ENCODE assay signal across 14 cellular contexts in the genomic region with DNA sequence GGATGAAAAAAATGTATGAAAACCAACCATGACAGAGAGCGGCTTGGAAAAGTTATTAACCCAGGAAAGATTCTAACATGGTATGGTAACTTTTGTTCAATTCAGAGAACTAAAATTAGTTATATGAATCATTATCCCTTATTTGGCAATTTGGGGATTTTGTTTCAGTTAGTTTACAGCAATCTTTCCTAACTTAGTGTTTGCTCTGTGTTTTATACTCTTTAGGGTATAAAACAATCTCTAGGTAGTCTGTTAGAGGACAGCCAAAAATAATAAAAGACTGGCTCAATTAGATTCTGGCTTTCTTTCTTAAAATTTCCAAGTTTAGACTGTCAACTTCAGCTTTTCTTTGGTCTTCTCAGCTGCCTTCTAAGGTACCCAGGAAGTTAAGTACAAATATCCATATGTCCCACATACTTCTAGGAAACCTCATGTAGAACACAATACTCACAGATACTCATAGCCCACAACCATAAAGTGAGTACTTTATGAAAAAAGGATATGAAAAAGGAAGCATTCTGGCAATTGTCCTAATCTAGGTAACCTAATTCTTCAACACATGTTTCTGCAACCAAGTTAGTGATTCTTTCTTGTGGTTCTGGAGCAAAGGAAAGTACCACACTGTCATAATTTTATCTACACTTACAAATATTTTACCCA.
DNase-seq lines count a peak whose midpoint lies in the region; ATAC-seq and TF ChIP-seq lines count a peak whose summit lies in the region.
"Had no signal": no experiment of that assay in that cellular context is flagged by ENCODE, and none has a peak within 500 bp of the region (broad histone marks: within the 10 kb centered on the region; RNA-seq: fewer than 3 reads in every experiment).

No MANE protein-coding gene starts in this region.

- TF ChIP-seq POLR2A in breast epithelium (IDR thresholded peaks at IDR 0.05), result no peak

- CTCF ChIA-PET in MCF 10A (lab: Yijun Ruan, JAX), result interaction anchor here (1.5 kb wide), 1 partner anchor 11 kb away, joined by 4 read pairs; no protein-coding TSS in a partner anchor

- peaks cover 7% of the 10 kb centered on the region for H3K36me3 Mint-ChIP-seq in MCF 10A (ENCODE audit: insufficient read depth, unreplicated experiment)
- H3K36me3 Mint-ChIP-seq in chondrocyte (ENCODE audit: low read depth), result no peaks in the 10 kb centered on the region
- H3K36me3 Mint-ChIP-seq in type B pancreatic cell, result peaks cover 8% of the 10 kb centered on the region

- H3K9me3 Mint-ChIP-seq in MCF 10A (ENCODE audit: unreplicated experiment) (no peaks in the 10 kb centered on the region), chondrocyte (ENCODE audit: low read depth) (no peaks in the 10 kb centered on the region), type B pancreatic cell (no peaks in the 10 kb centered on the region)
- H3K9me3 Mint-ChIP-seq: effector memory CD8-positive, alpha-beta T cell had no signal

- peak; percentile 38 for ATAC-seq in HG02973 (IDR thresholded peaks at IDR 0.05; ENCODE audit: unreplicated experiment)
- ATAC-seq: activated CD4-positive, CD25-positive, alpha-beta regulatory T cell treated with anti-CD3 and anti-CD28 coated beads, Interleukin-2, amount 50 U/mL, for 24 hours; effector memory CD8-positive, alpha-beta T cell had no signal

- H3K4me3 ChIP-seq in breast epithelium (no peak overlapping the region), right atrium auricular region (no peak overlapping the region)
- H3K4me3 ChIP-seq: tibial artery had no signal

- BruUV-seq in MCF 10A (replicated peaks; lab: Mats Ljungman, UMichigan), result TSS peak; percentile 93

- POLR2A ChIA-PET in MCF 10A (lab: Yijun Ruan, JAX), result interaction anchor here (1.3 to 1.4 kb wide), 2 partner anchors 31 to 55 kb away, joined by 3 to 4 read pairs; no protein-coding TSS in a partner anchor

- H3K4me1 Mint-ChIP-seq in MCF 10A (ENCODE audit: insufficient read depth, unreplicated experiment) (peaks cover 11% of the 10 kb centered on the region), chondrocyte (ENCODE audit: low read depth) (peaks cover 24% of the 10 kb centered on the region), type B pancreatic cell (ENCODE audit: unreplicated experiment) (peaks cover 14% of the 10 kb centered on the region)

- no peak overlapping the region for H3K27ac ChIP-seq in breast epithelium
- H3K27ac ChIP-seq in right atrium auricular region, result no peak overlapping the region
- H3K27ac ChIP-seq: neutrophil, tibial artery had no signal

- H3K9me3 ChIP-seq in breast epithelium, result no peaks in the 10 kb centered on the region
- no peaks in the 10 kb centered on the region for H3K9me3 ChIP-seq in right atrium auricular region
- H3K9me3 ChIP-seq: neutrophil, tibial artery had no signal

- H3K27ac Mint-ChIP-seq in MCF 10A (ENCODE audit: low read depth, unreplicated experiment), result peak overlapping the region; percentile 95
- H3K27ac Mint-ChIP-seq in chondrocyte (ENCODE audit: unreplicated experiment), result peak overlapping the region; percentile 92
- peak overlapping the region; percentile 32 for H3K27ac Mint-ChIP-seq in type B pancreatic cell
- H3K27ac Mint-ChIP-seq: effector memory CD8-positive, alpha-beta T cell had no signal

- H3K36me3 ChIP-seq in breast epithelium (no peaks in the 10 kb centered on the region), right atrium auricular region (no peaks in the 10 kb centered on the region)
- H3K36me3 ChIP-seq: neutrophil, tibial artery had no signal

- intact Hi-C loops in MCF 10A (cut with micrococcal nuclease), result no loop called here
- intact Hi-C loops in breast epithelium (cut with DNase I; ENCODE audit: low total_unique reads), result no loop called here

- H3K27me3 Mint-ChIP-seq in MCF 10A (ENCODE audit: insufficient read depth, unreplicated experiment), result no peaks in the 10 kb centered on the region
- H3K27me3 Mint-ChIP-seq in chondrocyte (ENCODE audit: low read depth), result no peaks in the 10 kb centered on the region
- H3K27me3 Mint-ChIP-seq in type B pancreatic cell, result no peaks in the 10 kb centered on the region
- H3K27me3 Mint-ChIP-seq: effector memory CD8-positive, alpha-beta T cell had no signal

- no peaks in the 10 kb centered on the region for H3K4me1 ChIP-seq in breast epithelium
- H3K4me1 ChIP-seq in right atrium auricular region, result no peaks in the 10 kb centered on the region

- H3K27me3 ChIP-seq in breast epithelium (no peaks in the 10 kb centered on the region), right atrium auricular region (no peaks in the 10 kb centered on the region)
- H3K27me3 ChIP-seq: neutrophil, tibial artery had no signal

- H3K4me3 Mint-ChIP-seq in MCF 10A (ENCODE audit: unreplicated experiment) (no peak overlapping the region), chondrocyte (ENCODE audit: unreplicated experiment) (no peak overlapping the region), type B pancreatic cell (no peak overlapping the region)
- H3K4me3 Mint-ChIP-seq: effector memory CD8-positive, alpha-beta T cell had no signal

- DNase-seq in MCF 10A (ENCODE audit: unreplicated experiment), result peak; percentile 21
- DNase-seq in breast epithelium (ENCODE audit: low spot score in 2 of 2), result no peak
- DNase-seq in chondrocyte (ENCODE audit: low spot score), result no peak
- DNase-seq in type B pancreatic cell (ENCODE audit: extremely low spot score, unreplicated experiment), result no peak
- DNase-seq in NCI-H2227 treated with DMSO at 0.1 percent for 48 hours (lab: John Stamatoyannopoulos, UW), result no peak
- no peak for DNase-seq in right atrium auricular region (ENCODE audit: low spot score)
- no peak for DNase-seq in NCI-H1048 (lab: John Stamatoyannopoulos, UW)
- DNase-seq: effector memory CD8-positive, alpha-beta T cell; NCI-H1694 treated with DMSO at 0.1 percent for 48 hours; stimulated activated CD4-positive, alpha-beta T cell treated with anti-CD3 and anti-CD28 coated beads, Interleukin-4, amount 100 ng/mL, for 24 hours; tibial artery had no signal

- TF ChIP-seq CTCF in MCF 10A (IDR thresholded peaks at IDR 0.05; ENCODE audit: unreplicated experiment) (no peak), breast epithelium (IDR thresholded peaks at IDR 0.05) (no peak), chondrocyte (IDR thresholded peaks at IDR 0.05) (no peak), type B pancreatic cell (conservative IDR thresholded peaks at IDR 0.05) (no peak), right atrium auricular region (IDR thresholded peaks at IDR 0.05) (no peak)

Comparison
In these comparisons a context has a peak if more than half of its experiments do, and no peak if none do; other contexts are left out.
1. H3K27ac Mint-ChIP-seq: peak in every context shown above with its lines; median percentile 95 in MCF 10A; 92 in chondrocyte; 32 in type B pancreatic cell.